ENCODE assay signal across 21 cellular contexts in genomic region chr6:75993236-75994162, GRCh38.
DNase-seq lines count a peak whose midpoint lies in the region; ATAC-seq, FAIRE-seq and TF ChIP-seq lines count a peak whose summit lies in the region.
"Had no signal": no experiment of that assay in that cellular context is flagged by ENCODE, and none has a peak within 500 bp of the region (broad histone marks: within the 10 kb centered on the region; RNA-seq: fewer than 3 reads in every experiment).

No MANE protein-coding gene starts in this region.

- H3K4me2 ChIP-seq in neural progenitor cell = peak overlapping the region; percentile 43
- H3K4me2 ChIP-seq: PC-9 had no signal

- TF ChIP-seq CTCF in HEK293 (tag by site-specific recombination; IDR thresholded peaks at IDR 0.05) (no peak), WTC11 (IDR thresholded peaks at IDR 0.05) (no peak), neural progenitor cell (IDR thresholded peaks at IDR 0.05) (no peak)

- no peaks in the 10 kb centered on the region for H4K20me1 ChIP-seq in neural progenitor cell (ENCODE audit: low read depth)

- FAIRE-seq in RCC 7860 (lab: Jason Lieb, UNC) = no peak
- FAIRE-seq: GM19239, HTR-8/SVneo, K562 had no signal

- no peaks in the 10 kb centered on the region for H3K79me2 ChIP-seq in neural progenitor cell (ENCODE audit: low read depth)

- H3K36me3 ChIP-seq in HEK293 (ENCODE audit: control insufficient read depth in 2 of 2, insufficient read depth in 1 of 2, low read length in 2 of 2) = no peaks in the 10 kb centered on the region
- H3K36me3 ChIP-seq in neural progenitor cell = no peaks in the 10 kb centered on the region

- H3K36me3 Mint-ChIP-seq in WTC11 (no peaks in the 10 kb centered on the region), neural progenitor cell (no peaks in the 10 kb centered on the region)
- H3K36me3 Mint-ChIP-seq: CD14-positive monocyte had no signal

- H3K4me3 ChIP-seq in HEK293 (ENCODE audit: low read depth, low read length) (no peak overlapping the region), neural progenitor cell (no peak overlapping the region)
- H3K4me3 ChIP-seq: K562, PC-9, SK-N-MC had no signal

- POLR2A ChIA-PET in HEK293 (lab: Yijun Ruan, JAX) = no interaction called here
- POLR2A ChIA-PET in WTC11 (lab: Charles Lee) = no interaction called here

- H3K4me1 Mint-ChIP-seq in WTC11 = peaks cover 29% of the 10 kb centered on the region
- peaks cover 21% of the 10 kb centered on the region for H3K4me1 Mint-ChIP-seq in neural progenitor cell
- H3K4me1 Mint-ChIP-seq: CD14-positive monocyte had no signal

- DNase-seq in WTC11 (ENCODE audit: low spot score) (peak; percentile 12), iPS-NIHi11 (ENCODE audit: low spot score) (peak; percentile 26), neural progenitor cell (ENCODE audit: low spot score) (peak; percentile 35), RCC 7860 (ENCODE audit: low spot score) (no peak), cerebellar nuclear complex (lab: John Stamatoyannopoulos, UW) (no peak)
- DNase-seq: ACHN, AML-193, DMS 273 treated with DMSO at 0.1 percent for 48 hours, HCEC 1CT, MV-4-11, NCI-H1417, NCI-H187 treated with DMSO at 0.1 percent for 48 hours, PC-9 had no signal

- no peak overlapping the region for H3K27ac ChIP-seq in HEK293 (ENCODE audit: extremely low read depth, low read depth, low read length)
- H3K27ac ChIP-seq in neural progenitor cell = peak overlapping the region; percentile 59
- H3K27ac ChIP-seq: HL-60, PC-9, SK-N-MC had no signal

- no peak overlapping the region for H3K9ac ChIP-seq in neural progenitor cell

- peak; percentile 86 for ATAC-seq in WTC11
- ATAC-seq in GM21390 (IDR thresholded peaks at IDR 0.05; ENCODE audit: unreplicated experiment) = no peak
- ATAC-seq: K562 had no signal

- H3K27ac Mint-ChIP-seq in WTC11 (no peak overlapping the region; the same call in 1 of the 2 replicates), neural progenitor cell (no peak overlapping the region)
- H3K27ac Mint-ChIP-seq: CD14-positive monocyte had no signal

- peaks cover 28% of the 10 kb centered on the region for H3K27me3 Mint-ChIP-seq in WTC11 (ENCODE audit: low read depth)
- peaks cover 4% of the 10 kb centered on the region for H3K27me3 Mint-ChIP-seq in neural progenitor cell (ENCODE audit: insufficient read depth, low read depth)

- no peaks in the 10 kb centered on the region for H3K4me1 ChIP-seq in HEK293 (ENCODE audit: control insufficient read depth, insufficient read depth, low read length)
- H3K4me1 ChIP-seq in neural progenitor cell = peaks cover 46% of the 10 kb centered on the region

- H3K9me3 ChIP-seq in HEK293 (ENCODE audit: control insufficient read depth, insufficient read depth, low read depth, low read length) (no peaks in the 10 kb centered on the region), neural progenitor cell (ENCODE audit: low read depth) (no peaks in the 10 kb centered on the region)

- no peak overlapping the region for H2AFZ ChIP-seq in neural progenitor cell (replicated peaks)
- H2AFZ ChIP-seq: PC-9 had no signal

- no peaks in the 10 kb centered on the region for H3K27me3 ChIP-seq in neural progenitor cell

- H3K9me3 Mint-ChIP-seq in WTC11 (no peaks in the 10 kb centered on the region), neural progenitor cell (no peaks in the 10 kb centered on the region)

- CTCF ChIA-PET in HEK293 (lab: Yijun Ruan, JAX) = interaction anchor here (0.8 to 1.2 kb wide), 2 partner anchors 20 to 100 kb away, joined by 3 read pairs; no protein-coding TSS in a partner anchor
- CTCF ChIA-PET in WTC11 (lab: Charles Lee) = interaction anchor here (0.6 to 1.4 kb wide), 3 partner anchors 58 to 100 kb away, joined by 3 to 5 read pairs (median 4); no protein-coding TSS in a partner anchor

- H3K4me3 Mint-ChIP-seq in WTC11 (peak overlapping the region; percentile 8), neural progenitor cell (no peak overlapping the region)
- H3K4me3 Mint-ChIP-seq: CD14-positive monocyte had no signal

- H3F3A ChIP-seq in neural progenitor cell (ENCODE audit: low read depth) = peaks cover 29% of the 10 kb centered on the region

TF ChIP-seq in HEK293, 187 proteins besides CTCF, POLR2A, EP300 and RAD21:
- no peak for TF ChIP-seq ZNF248 (tag by site-specific recombination; IDR thresholded peaks at IDR 0.05)
- TF ChIP-seq ZNF155 (tag by site-specific recombination; IDR thresholded peaks at IDR 0.05) = no peak
- TF ChIP-seq ZNF140 (tag by site-specific recombination; IDR thresholded peaks at IDR 0.05) = no peak
- no peak for TF ChIP-seq ZNF768 (tag by site-specific recombination; IDR thresholded peaks at IDR 0.05)
- no peak for TF ChIP-seq ZNF658 (tag by site-specific recombination; IDR thresholded peaks at IDR 0.05)
- TF ChIP-seq PRDM1 (tag by site-specific recombination; IDR thresholded peaks at IDR 0.05) = 0 out of 2 replicates have a peak, but pooled peaks have one; percentile 31
- TF ChIP-seq ZNF544 (tag by site-specific recombination; IDR thresholded peaks at IDR 0.05) = no peak

TF ChIP-seq in WTC11, 78 proteins besides CTCF, POLR2A, EP300 and RAD21:
- TF ChIP-seq GABPB1 (CRISPR knock-in tag; IDR thresholded peaks at IDR 0.05) = no peak
- TF ChIP-seq ATF1 (CRISPR knock-in tag; IDR thresholded peaks at IDR 0.05) = no peak
- no peak for TF ChIP-seq ATF3 (CRISPR knock-in tag; conservative IDR thresholded peaks at IDR 0.05)
- TF ChIP-seq TEAD4 (CRISPR knock-in tag; IDR thresholded peaks at IDR 0.05) = no peak
- no peak for TF ChIP-seq SMAD3 (CRISPR knock-in tag; IDR thresholded peaks at IDR 0.05; ENCODE audit: borderline replicate concordance)
- no peak for TF ChIP-seq NFYB (CRISPR knock-in tag; conservative IDR thresholded peaks at IDR 0.05; ENCODE audit: low read depth)
- TF ChIP-seq HMGA2 (CRISPR knock-in tag; IDR thresholded peaks at IDR 0.05) = no peak
- TF ChIP-seq AR (CRISPR knock-in tag; IDR thresholded peaks at IDR 0.05) = no peak
- no peak for TF ChIP-seq ZNF232 (CRISPR knock-in tag; IDR thresholded peaks at IDR 0.05)
- no peak for TF ChIP-seq NR1H2 (CRISPR knock-in tag; IDR thresholded peaks at IDR 0.05)
- no peak for TF ChIP-seq CBFB (CRISPR knock-in tag; IDR thresholded peaks at IDR 0.05; ENCODE audit: low read depth)
- no peak for TF ChIP-seq RORB (CRISPR knock-in tag; IDR thresholded peaks at IDR 0.05)
- TF ChIP-seq JUN (CRISPR knock-in tag; IDR thresholded peaks at IDR 0.05) = no peak
- no peak for TF ChIP-seq NR3C1 (CRISPR knock-in tag; conservative IDR thresholded peaks at IDR 0.05; ENCODE audit: low read depth)
- TF ChIP-seq MYBL2 (CRISPR knock-in tag; IDR thresholded peaks at IDR 0.05) = no peak
- no peak for TF ChIP-seq EMX1 (CRISPR knock-in tag; IDR thresholded peaks at IDR 0.05)
- TF ChIP-seq TP53 (CRISPR knock-in tag; IDR thresholded peaks at IDR 0.05) = no peak
- TF ChIP-seq ZNF219 (CRISPR knock-in tag; IDR thresholded peaks at IDR 0.05; ENCODE audit: borderline replicate concordance) = no peak
- TF ChIP-seq NR2C2 (CRISPR knock-in tag; IDR thresholded peaks at IDR 0.05) = no peak
- no peak for TF ChIP-seq MLX (CRISPR knock-in tag; IDR thresholded peaks at IDR 0.05)

Comparison
In these comparisons a context has a peak if more than half of its experiments do, and no peak if none do; other contexts are left out.
1. DNase-seq: peak in WTC11 (single experiment), iPS-NIHi11 (single experiment) and neural progenitor cell (single experiment); none in RCC 7860 (single experiment) and cerebellar nuclear complex (0 of 2).